ENCODE assay signal across 16 cellular contexts in the genomic region with DNA sequence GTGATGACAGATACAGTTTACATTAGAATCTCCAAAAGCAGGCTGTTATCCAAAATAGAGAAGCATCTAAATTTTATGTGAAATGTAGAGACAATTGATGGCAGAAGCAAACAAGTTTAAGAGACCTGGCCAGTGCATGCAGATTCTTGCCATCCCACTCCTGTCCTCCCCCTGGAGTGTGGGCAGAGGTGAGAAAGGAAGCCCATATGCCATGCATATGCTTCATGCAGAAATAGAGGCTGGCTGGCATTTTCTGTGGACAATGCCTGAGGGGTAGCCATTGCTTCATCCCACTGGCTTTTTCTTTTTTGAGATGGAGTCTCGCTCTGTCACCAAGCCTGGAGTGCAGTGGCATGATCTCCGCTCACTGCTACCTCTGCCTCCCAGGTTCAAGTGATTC.
DNase-seq lines count a peak whose midpoint lies in the region; ATAC-seq and TF ChIP-seq lines count a peak whose summit lies in the region.
"Had no signal": no experiment of that assay in that cellular context is flagged by ENCODE, and none has a peak within 500 bp of the region (broad histone marks: within the 10 kb centered on the region; RNA-seq: fewer than 3 reads in every experiment).

No MANE protein-coding gene starts in this region.

- H3K79me2 ChIP-seq in hepatocyte, result no peaks in the 10 kb centered on the region

- TF ChIP-seq CTCF in hepatocyte (IDR thresholded peaks at IDR 0.05; ENCODE audit: poor library complexity), result no peak

- DNase-seq in G401 (ENCODE audit: low spot score) (peak; percentile 14), hepatocyte (ENCODE audit: low spot score) (no peak), occipital lobe (lab: John Stamatoyannopoulos, UW) (peak; percentile 25), glomerular visceral epithelial cell (ENCODE audit: extremely low spot score) (no peak)
- DNase-seq: BE2C; Calu3; CD4-positive, alpha-beta T cell; COR-L47; DMS53; DMS79 treated with DMSO at 0.1 percent for 48 hours; GM23248; H7; HCEC 1CT had no signal

- H3K9me2 ChIP-seq in hepatocyte (replicated peaks; ENCODE audit: insufficient read depth), result no peaks in the 10 kb centered on the region

- H3K27me3 ChIP-seq in hepatocyte, result no peaks in the 10 kb centered on the region
- H3K27me3 ChIP-seq: BE2C; BLaER1 treated with 17β-estradiol and CSF1 and Interleukin-3, amounts not matched to agents 10 nM and 100 nM had no signal

- H3K36me3 ChIP-seq in hepatocyte (replicated peaks; ENCODE audit: insufficient read depth, low read depth), result no peaks in the 10 kb centered on the region
- H3K36me3 ChIP-seq: BE2C; BLaER1 treated with 17β-estradiol and CSF1 and Interleukin-3, amounts not matched to agents 10 nM and 100 nM had no signal

- in situ Hi-C loops in G401 (cut with HindIII; ENCODE audit: low sequenced_read_pairs), result no loop called here

- peak overlapping the region; percentile 28 for H3K27ac ChIP-seq in hepatocyte
- H3K27ac ChIP-seq: BLaER1 treated with 17β-estradiol and CSF1 and Interleukin-3, amounts not matched to agents 10 nM and 100 nM; GM23248 had no signal

- H3K4me1 ChIP-seq in hepatocyte (ENCODE audit: insufficient read depth), result peaks cover 6% of the 10 kb centered on the region
- H3K4me1 ChIP-seq: BE2C had no signal

- 98% methylated on average over 2 of the region's 2 CpGs for WGBS in hepatocyte (ENCODE audit: low lambda C conversion rate, missing lambda C conversion rate)

- H4K20me1 ChIP-seq in hepatocyte (ENCODE audit: insufficient read depth, poor library complexity, severe bottlenecking), result no peaks in the 10 kb centered on the region
- H4K20me1 ChIP-seq: BLaER1 treated with 17β-estradiol and CSF1 and Interleukin-3, amounts not matched to agents 10 nM and 100 nM had no signal

- no peak overlapping the region for H2AFZ ChIP-seq in hepatocyte
- H2AFZ ChIP-seq: GM23248 had no signal

- no peaks in the 10 kb centered on the region for H3K9me3 ChIP-seq in hepatocyte (ENCODE audit: low read depth)
- H3K9me3 ChIP-seq: BE2C; BLaER1 treated with 17β-estradiol and CSF1 and Interleukin-3, amounts not matched to agents 10 nM and 100 nM had no signal

- ATAC-seq in HG03342 (IDR thresholded peaks at IDR 0.05; ENCODE audit: unreplicated experiment), result no peak
- no peak for ATAC-seq in HG02885 (IDR thresholded peaks at IDR 0.05; ENCODE audit: poor library complexity, unreplicated experiment)

- H3K4me3 ChIP-seq in hepatocyte, result no peak overlapping the region
- H3K4me3 ChIP-seq: BLaER1 treated with 17β-estradiol and CSF1 and Interleukin-3, amounts not matched to agents 10 nM and 100 nM; GM23248 had no signal

- no peak overlapping the region for H3K4me2 ChIP-seq in hepatocyte
- H3K4me2 ChIP-seq: BLaER1 treated with 17β-estradiol and CSF1 and Interleukin-3, amounts not matched to agents 10 nM and 100 nM had no signal

Comparison
In these comparisons a context has a peak if more than half of its experiments do, and no peak if none do; other contexts are left out.
1. DNase-seq: peak in G401 (single experiment) and occipital lobe (single experiment); none in hepatocyte (single experiment) and glomerular visceral epithelial cell (single experiment).